In genomic region chr17:47500620-47501019, GRCh38 we compare ENCODE assay signal across 8 cellular contexts. TPM values are rescaled to one million over a fixed set of nuclear protein-coding genes. Genes with fewer than 3 reads are reported as not detected.
DNase-seq lines count a peak whose midpoint lies in the region; ATAC-seq and TF ChIP-seq lines count a peak whose summit lies in the region.
"Not testable (repeated sequence)": the region's sequence is repeated elsewhere in the genome, so short reads cannot be mapped to it uniquely, and the experiment has no call there.

No MANE protein-coding gene starts in this region.

- not testable (repeated sequence) for H3K36me3 Mint-ChIP-seq in activated CD8-positive, alpha-beta T cell treated with anti-CD3 and anti-CD28 coated beads for 36 hours (ENCODE audit: low read depth)

- CTCF ChIA-PET in PC-3 (lab: Charles Lee): interaction anchor here (0.6 to 0.8 kb wide), 7 partner anchors 31 to 1216 kb away, joined by 3 to 5 read pairs (median 4); no protein-coding TSS in a partner anchor
- CTCF ChIA-PET in activated CD8-positive, alpha-beta T cell treated with anti-CD3 and anti-CD28 coated beads for 36 hours (lab: Charles Lee): interaction anchor here (0.9 kb wide), 1 partner anchor 8 kb away, joined by 3 read pairs; no protein-coding TSS in a partner anchor

- H3K79me2 ChIP-seq in PC-3 (ENCODE audit: low read length); parathyroid adenoma: not testable (repeated sequence)

- H3K27ac ChIP-seq in PC-3 (ENCODE audit: low read length): peak overlapping the region; percentile 25; the same call in 1 of the 2 replicates
- H3K27ac ChIP-seq in epithelial cell of prostate: peak overlapping the region; percentile 85
- H3K27ac ChIP-seq in parathyroid adenoma: not testable (repeated sequence)

- H3K9ac ChIP-seq in PC-3 (ENCODE audit: low read length): peak overlapping the region; percentile 28; the same call in 1 of the 2 replicates
- H3K9ac ChIP-seq in parathyroid adenoma: not testable (repeated sequence)

- not testable (repeated sequence) for H2AFZ ChIP-seq in PC-3 (ENCODE audit: low read length); parathyroid adenoma

- not testable (repeated sequence) for H3K27me3 ChIP-seq in GM06990 (replicated peaks; ENCODE audit: control insufficient read depth, insufficient read depth, low read length); PC-3 (ENCODE audit: low read length); parathyroid adenoma (ENCODE audit: control insufficient read depth, insufficient read depth, low read length)

- in situ Hi-C loops in ACHN (cut with HindIII; ENCODE audit: low pct_ligation_motif_present, low pct_unique_long_range_greater_than_20kb, low sequenced_read_pairs): not testable (repeated sequence)

- peak; percentile 31 for TF ChIP-seq CTCF in GM06990 (IDR thresholded peaks at IDR 0.05; ENCODE audit: insufficient read depth, low read length, poor library complexity, severe bottlenecking)
- peak; percentile 43 for TF ChIP-seq CTCF in LNCAP (IDR thresholded peaks at IDR 0.05)
- TF ChIP-seq CTCF in PC-3 (conservative IDR thresholded peaks at IDR 0.05; ENCODE audit: low read depth, low read length): peak; percentile 60
- peak; percentile 53 for TF ChIP-seq CTCF in activated CD8-positive, alpha-beta T cell treated with anti-CD3 and anti-CD28 coated beads for 36 hours (IDR thresholded peaks at IDR 0.05)
- TF ChIP-seq CTCF in parathyroid adenoma (IDR thresholded peaks at IDR 0.05): peak; percentile 37

- not testable (repeated sequence) for BruUV-seq in PC-3 (replicated peaks; lab: Mats Ljungman, UMichigan)

- not testable (repeated sequence) for H3K9me3 Mint-ChIP-seq in activated CD8-positive, alpha-beta T cell treated with anti-CD3 and anti-CD28 coated beads for 36 hours

- intact Hi-C loops in PC-3 (cut with micrococcal nuclease): loop anchor here (1.0 kb wide), 1 partner anchor 115 kb away; no protein-coding TSS in a partner anchor
- intact Hi-C loops in activated CD8-positive, alpha-beta T cell treated with anti-CD3 and anti-CD28 coated beads for 36 hours (cut with micrococcal nuclease): not testable (repeated sequence)

- H3K27me3 Mint-ChIP-seq in activated CD8-positive, alpha-beta T cell treated with anti-CD3 and anti-CD28 coated beads for 36 hours: not testable (repeated sequence)

- not testable (repeated sequence) for H3K4me3 ChIP-seq in GM06990 (replicated peaks; ENCODE audit: low read depth, low read length); PC-3 (ENCODE audit: low read length); parathyroid adenoma (ENCODE audit: low read depth, low read length)

- not testable (repeated sequence) for H3K36me3 ChIP-seq in GM06990 (ENCODE audit: control insufficient read depth, insufficient read depth, low read length); PC-3 (ENCODE audit: low read depth, low read length); parathyroid adenoma (ENCODE audit: control insufficient read depth, insufficient read depth, low read length)

- H3K27ac Mint-ChIP-seq in activated CD8-positive, alpha-beta T cell treated with anti-CD3 and anti-CD28 coated beads for 36 hours: not testable (repeated sequence)

- peaks cover 14% of the 10 kb centered on the region for H3K4me1 Mint-ChIP-seq in activated CD8-positive, alpha-beta T cell treated with anti-CD3 and anti-CD28 coated beads for 36 hours (ENCODE audit: low read depth)

- not testable (repeated sequence) for H3K4me3 Mint-ChIP-seq in activated CD8-positive, alpha-beta T cell treated with anti-CD3 and anti-CD28 coated beads for 36 hours

- DNase-seq in ACHN (peak; percentile 37), PC-3 (peak; percentile 77), iris pigment epithelial cell (ENCODE audit: low read depth) (peak; percentile 25)
- not testable (repeated sequence) for DNase-seq in GM06990 (ENCODE audit: extremely low read depth, insufficient read length); activated CD8-positive, alpha-beta T cell treated with anti-CD3 and anti-CD28 coated beads for 36 hours; epithelial cell of prostate (ENCODE audit: low read depth, low spot score)

- H3K9me3 ChIP-seq in PC-3 (ENCODE audit: low read length); parathyroid adenoma (ENCODE audit: control insufficient read depth, low read length): not testable (repeated sequence)

- H3F3A ChIP-seq in PC-3 (ENCODE audit: low read length, unreplicated experiment): not testable (repeated sequence)

- not testable (repeated sequence) for H3K4me2 ChIP-seq in PC-3 (ENCODE audit: low read length); parathyroid adenoma (ENCODE audit: low read length)

- ATAC-seq in PC-3: peak; percentile 25
- ATAC-seq in activated CD8-positive, alpha-beta T cell treated with anti-CD3 and anti-CD28 coated beads for 36 hours: not testable (repeated sequence)

- H4K20me1 ChIP-seq in PC-3 (ENCODE audit: low read length): not testable (repeated sequence)

- peaks cover 38% of the 10 kb centered on the region for H3K4me1 ChIP-seq in PC-3 (ENCODE audit: insufficient read depth, low read length)
- H3K4me1 ChIP-seq in parathyroid adenoma: not testable (repeated sequence)

- POLR2A ChIA-PET in PC-3 (lab: Charles Lee; ENCODE audit: unreplicated experiment); activated CD8-positive, alpha-beta T cell treated with anti-CD3 and anti-CD28 coated beads for 36 hours (lab: Charles Lee): not testable (repeated sequence)

- not testable (repeated sequence) for H3K9me2 ChIP-seq in PC-3 (replicated peaks; ENCODE audit: low read length)

RNA-seq across cellular contexts. Expression of gene NPEPPS, which starts 30.3 kb away (rescaled TPM):
- 112 and 124 TPM in 2 replicates for total RNA-seq in PC-3 (2014; rRNA removed)
- total RNA-seq in activated CD8-positive, alpha-beta T cell treated with anti-CD3 and anti-CD28 coated beads for 36 hours: 100 to 1,000 TPM in 1 of 2 experiments, 10 to 100 TPM in 1; 99.0 to 108 TPM
